Comparison of ENCODE assay signal across 1 cellular context in the genomic region with DNA sequence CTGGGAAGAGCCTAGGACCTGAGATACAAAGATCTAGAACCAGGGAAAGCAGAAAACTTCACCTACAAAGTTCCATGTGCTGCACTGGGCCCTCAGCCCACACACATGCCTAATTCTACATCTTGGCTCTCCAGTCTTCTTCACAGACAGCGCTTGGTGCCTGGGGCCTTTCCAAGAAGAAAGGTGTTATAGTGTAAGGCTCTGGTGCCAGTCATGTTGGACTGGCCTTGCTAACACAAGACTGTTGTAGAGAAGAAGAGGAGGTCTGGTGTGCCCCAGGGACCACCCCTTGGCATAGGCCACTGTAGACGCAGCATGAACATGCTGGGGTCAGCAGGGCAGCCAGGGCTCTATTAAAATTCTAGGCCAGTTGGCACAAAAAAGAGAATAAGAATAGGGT.
TF ChIP-seq lines count a peak whose summit lies in the region.

No MANE protein-coding gene starts in this region.

TF ChIP-seq in A549, 52 proteins besides CTCF, POLR2A, EP300 and RAD21 (continued from another document):
- TF ChIP-seq POLR2AphosphoS2 (conservative IDR thresholded peaks at IDR 0.05; ENCODE audit: low read length) (no peak), E2F6 (IDR thresholded peaks at IDR 0.05; ENCODE audit: borderline replicate concordance, low read depth) (no peak), ZFP36 (IDR thresholded peaks at IDR 0.05; ENCODE audit: borderline replicate concordance, partially characterized antibody) (no peak), PHF8 (IDR thresholded peaks at IDR 0.05; ENCODE audit: borderline replicate concordance, low read depth) (no peak), EHMT2 (IDR thresholded peaks at IDR 0.05; ENCODE audit: low read depth) (no peak), RNF2 (IDR thresholded peaks at IDR 0.05; ENCODE audit: borderline replicate concordance, low read depth) (no peak), CBX2 (IDR thresholded peaks at IDR 0.05; ENCODE audit: borderline replicate concordance, low read depth) (no peak), HOXB5 (CRISPR knock-in tag; IDR thresholded peaks at IDR 0.05) (no peak), KDM5A (IDR thresholded peaks at IDR 0.05) (no peak)
- TF ChIP-seq, protein P1, sequence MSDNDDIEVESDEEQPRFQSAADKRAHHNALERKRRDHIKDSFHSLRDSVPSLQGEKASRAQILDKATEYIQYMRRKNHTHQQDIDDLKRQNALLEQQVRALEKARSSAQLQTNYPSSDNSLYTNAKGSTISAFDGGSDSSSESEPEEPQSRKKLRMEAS (IDR thresholded peaks at IDR 0.05), result no peak
TF ChIP-seq in A549: peak in this region for 0.
